Comparison of ENCODE assay signal across 21 cellular contexts in genomic region chr1:191629836-191630235, GRCh38.
A peak's percentile ranks its signal among the peaks of the same experiment; 100 is the strongest.
DNase-seq lines count a peak whose midpoint lies in the region; ATAC-seq, FAIRE-seq and TF ChIP-seq lines count a peak whose summit lies in the region.
"Had no signal": no experiment of that assay in that cellular context is flagged by ENCODE, and none has a peak within 500 bp of the region (broad histone marks: within the 10 kb centered on the region; RNA-seq: fewer than 3 reads in every experiment).

No MANE protein-coding gene starts in this region.

- no peak overlapping the region for H2BK120ac ChIP-seq in H9 (ENCODE audit: low read depth, low read length, poor library complexity, severe bottlenecking)
- H2BK120ac ChIP-seq in mesendoderm (ENCODE audit: low read depth, low read length): no peak overlapping the region

- intact Hi-C loops in K562 (cut with micrococcal nuclease): no loop called here

- no peak overlapping the region for H3K27ac Mint-ChIP-seq in H9

- CTCF ChIA-PET in K562 (lab: Yijun Ruan, JAX; ENCODE audit: low intra/inter-chr PET ratio): no interaction called here

- H3T11ph ChIP-seq in H9 (ENCODE audit: low read length): no peak overlapping the region

- H4K91ac ChIP-seq in H9 (ENCODE audit: insufficient read length, low read depth, low read length): no peak overlapping the region

- H2BK12ac ChIP-seq in H9 (ENCODE audit: insufficient read length, low read depth, low read length): no peak overlapping the region

- H3K9ac ChIP-seq in H9 (ENCODE audit: extremely low read depth, insufficient read length, low read length): no peak overlapping the region
- no peak overlapping the region for H3K9ac ChIP-seq in K562 (ENCODE audit: insufficient read depth in 1 of 2, low read depth in 2 of 2, low read length in 2 of 2)
- no peak overlapping the region for H3K9ac ChIP-seq in mesendoderm (ENCODE audit: low read length)

- H2BK15ac ChIP-seq in H9 (ENCODE audit: low read depth, low read length) (no peak overlapping the region), mesendoderm (replicated peaks; ENCODE audit: low read depth) (no peak overlapping the region)

- H3K9me1 ChIP-seq in K562 (ENCODE audit: control insufficient read depth, insufficient read depth, low read length): no peaks in the 10 kb centered on the region

- H3K36me3 ChIP-seq in K562 (ENCODE audit: control insufficient read depth, insufficient read depth, low read length): no peaks in the 10 kb centered on the region
- no peaks in the 10 kb centered on the region for H3K36me3 ChIP-seq in mesendoderm (ENCODE audit: control insufficient read depth, insufficient read depth, low read length)
- H3K36me3 ChIP-seq: SJCRH30 had no signal

- no peak for TF ChIP-seq EP300 in K562 (IDR thresholded peaks at IDR 0.05; ENCODE audit: low read length)

- POLR2A ChIA-PET in K562 (lab: Yijun Ruan, JAX): no interaction called here

- H3K4me1 Mint-ChIP-seq in H9: no peaks in the 10 kb centered on the region

- no peak overlapping the region for H4K8ac ChIP-seq in H9 (replicated peaks; ENCODE audit: insufficient read length, low read depth, low read length)
- H4K8ac ChIP-seq in mesendoderm (ENCODE audit: low read depth, low read length): no peak overlapping the region

- H3K14ac ChIP-seq in H9 (ENCODE audit: insufficient read depth, low read length): no peak overlapping the region

- H3K9me3 ChIP-seq in H9 (ENCODE audit: control insufficient read depth, low read depth, low read length): no peaks in the 10 kb centered on the region
- H3K9me3 ChIP-seq in K562 (replicated peaks; ENCODE audit: control insufficient read depth, insufficient read depth, low read depth, low read length): no peaks in the 10 kb centered on the region
- H3K9me3 ChIP-seq: SJCRH30 had no signal

- H3K23ac ChIP-seq in H9 (ENCODE audit: insufficient read length, low read depth, low read length) (no peak overlapping the region), mesendoderm (ENCODE audit: low read length) (no peak overlapping the region)

- no peaks in the 10 kb centered on the region; the same call in 1 of the 2 replicates for H3K27me3 Mint-ChIP-seq in H9 (ENCODE audit: low read depth)

- TF ChIP-seq POLR2A in K562 (conservative IDR thresholded peaks at IDR 0.05): no peak

- H3K4me1 ChIP-seq in H9 (ENCODE audit: insufficient read depth, low read length) (no peaks in the 10 kb centered on the region), K562 (replicated peaks in 1 of 2; ENCODE audit: control insufficient read depth in 2 of 2, insufficient read depth in 2 of 2, low read length in 2 of 2) (no peaks in the 10 kb centered on the region), mesendoderm (ENCODE audit: control insufficient read depth, low read depth, low read length) (no peaks in the 10 kb centered on the region)
- H3K4me1 ChIP-seq: Caco-2, SJCRH30 had no signal

- H3K4me2 ChIP-seq in H9 (ENCODE audit: insufficient read depth, insufficient read length, low read length): no peak overlapping the region
- H3K4me2 ChIP-seq in K562 (ENCODE audit: insufficient read depth, low read length): no peak overlapping the region
- H3K4me2 ChIP-seq in mesendoderm (ENCODE audit: low read length): no peak overlapping the region

- H3K56ac ChIP-seq in H9 (ENCODE audit: insufficient read length, low read depth, low read length) (no peak overlapping the region), mesendoderm (ENCODE audit: low read length) (no peak overlapping the region)

- H3K27ac ChIP-seq in H9 (ENCODE audit: insufficient read length, low read depth, low read length) (no peak overlapping the region), K562 (ENCODE audit: extremely low read depth, low read depth, low read length) (no peak overlapping the region), mesendoderm (ENCODE audit: low read depth, low read length) (no peak overlapping the region)
- H3K27ac ChIP-seq: PC-9, SJCRH30 had no signal

- no peak overlapping the region for H3K4me3 Mint-ChIP-seq in H9

- DNase-seq in ELF-1 (ENCODE audit: low read depth, low spot score) (peak; percentile 11), H9 (peak; percentile 67), K562 (ENCODE audit: extremely low read depth in 1 of 4, low spot score in 3 of 4) (no peak), mesendoderm (peak; percentile 61), G401 (ENCODE audit: low spot score) (no peak), foreskin fibroblast (no peak)
- no peak for DNase-seq in stimulated activated CD4-positive, alpha-beta T cell treated with anti-CD3 and anti-CD28 coated beads, Interleukin-4, amount 100 ng/mL, for 24 hours
- DNase-seq: ACHN, AML-193, DMS79, GDM1, HCEC 1CT, Karpas-422, MM.1S, NCI-H1092 treated with DMSO at 0.1 percent for 48 hours, NCI-H1694, NCI-H510A treated with DMSO at 0.1 percent for 48 hours, NCI-H82, PC-9, SJCRH30 had no signal

- H2BK5ac ChIP-seq in H9 (ENCODE audit: insufficient read length, low read length) (no peak overlapping the region), mesendoderm (ENCODE audit: low read length) (no peak overlapping the region)

- H4K5ac ChIP-seq in H9 (ENCODE audit: insufficient read length, low read depth, low read length): no peak overlapping the region
- no peak overlapping the region for H4K5ac ChIP-seq in mesendoderm (ENCODE audit: low read length)

- TF ChIP-seq RAD21 in K562 (CRISPR knock-in tag; conservative IDR thresholded peaks at IDR 0.05 in 1 of 2, IDR thresholded peaks at IDR 0.05 in 1 of 2): no peak

- H3K4ac ChIP-seq in H9 (ENCODE audit: low read depth, low read length) (no peak overlapping the region), mesendoderm (ENCODE audit: low read depth, low read length) (no peak overlapping the region)

- no peaks in the 10 kb centered on the region for H3K9me3 Mint-ChIP-seq in H9

- no peak overlapping the region for H3K18ac ChIP-seq in H9 (ENCODE audit: insufficient read length, low read depth, low read length)
- H3K18ac ChIP-seq in mesendoderm (ENCODE audit: low read length): no peak overlapping the region

- H3K79me1 ChIP-seq in H9 (ENCODE audit: insufficient read depth, low read depth, low read length, poor library complexity, severe bottlenecking): no peaks in the 10 kb centered on the region
- no peaks in the 10 kb centered on the region for H3K79me1 ChIP-seq in mesendoderm (ENCODE audit: low read length)

- in situ Hi-C loops in K562 (cut with MboI) (no loop called here), G401 (cut with HindIII; ENCODE audit: low sequenced_read_pairs) (no loop called here)

- H3K4me3 ChIP-seq in K562: no peak overlapping the region
- no peak overlapping the region for H3K4me3 ChIP-seq in mesendoderm (ENCODE audit: low read length)
- no peak overlapping the region for H3K4me3 ChIP-seq in foreskin fibroblast (ENCODE audit: low read depth in 1 of 2, low read length in 2 of 2)
- H3K4me3 ChIP-seq: SJCRH30 had no signal

- H2BK20ac ChIP-seq in H9 (ENCODE audit: low read depth, low read length, poor library complexity, severe bottlenecking): no peak overlapping the region

- no peak for FAIRE-seq in K562 (lab: Jason Lieb, UNC)

- no TSS peak for BruUV-seq in K562 (replicated peaks; lab: Mats Ljungman, UMichigan)

- no peaks in the 10 kb centered on the region for H3K23me2 ChIP-seq in H9 (ENCODE audit: insufficient read length, low read depth, low read length, poor library complexity, severe bottlenecking)

- no peak overlapping the region for H2AK5ac ChIP-seq in H9 (ENCODE audit: insufficient read length, low read length)
- H2AK5ac ChIP-seq in mesendoderm (ENCODE audit: low read length): no peak overlapping the region

- ATAC-seq in K562: peak; percentile 60; the same call in 2 of the 3 replicates

- H3K36me3 Mint-ChIP-seq in H9 (ENCODE audit: insufficient read depth in 1 of 3, low read depth in 3 of 3): no peaks in the 10 kb centered on the region

- H2AFZ ChIP-seq in H9 (ENCODE audit: low read length) (no peak overlapping the region), K562 (ENCODE audit: low read depth, low read length) (no peak overlapping the region)

- no peaks in the 10 kb centered on the region for H4K20me1 ChIP-seq in H9 (ENCODE audit: control insufficient read depth, insufficient read depth, insufficient read length)
- H4K20me1 ChIP-seq in K562 (replicated peaks; ENCODE audit: control insufficient read depth, insufficient read depth, low read length): no peaks in the 10 kb centered on the region

- TF ChIP-seq CTCF in H9 (conservative IDR thresholded peaks at IDR 0.05) (peak; percentile 55), K562 (IDR thresholded peaks at IDR 0.05 in 2 of 3, conservative IDR thresholded peaks at IDR 0.05 in 1 of 3; ENCODE audit: insufficient read depth in 2 of 3, low read depth in 1 of 3, low read length in 3 of 3) (no peak), foreskin fibroblast (IDR thresholded peaks at IDR 0.05; ENCODE audit: low read depth, low read length) (no peak)

- no peaks in the 10 kb centered on the region for H3K79me2 ChIP-seq in H9 (ENCODE audit: insufficient read depth, low read length)
- no peaks in the 10 kb centered on the region for H3K79me2 ChIP-seq in K562 (ENCODE audit: control insufficient read depth, insufficient read depth, low read length)
- H3K79me2 ChIP-seq in mesendoderm (ENCODE audit: control insufficient read depth, insufficient read depth, low read length): no peaks in the 10 kb centered on the region

- H3K27me3 ChIP-seq in H9 (ENCODE audit: insufficient read depth, low read length): no peaks in the 10 kb centered on the region
- H3K27me3 ChIP-seq in K562 (ENCODE audit: control insufficient read depth in 2 of 2, insufficient read depth in 2 of 2, low read length in 2 of 2): no peaks in the 10 kb centered on the region
- no peaks in the 10 kb centered on the region for H3K27me3 ChIP-seq in mesendoderm (ENCODE audit: insufficient read depth, low read length, poor library complexity)
- H3K27me3 ChIP-seq: SJCRH30 had no signal

TF ChIP-seq in K562, 482 proteins besides CTCF, POLR2A, EP300 and RAD21 (continues in another document):
- TF ChIP-seq MYC (IDR thresholded peaks at IDR 0.05; ENCODE audit: low read depth, low read length) (no peak), MYC (CRISPR knock-in tag; IDR thresholded peaks at IDR 0.05; ENCODE audit: borderline replicate concordance, low read depth) (no peak), PURB (CRISPR knock-in tag; IDR thresholded peaks at IDR 0.05; ENCODE audit: low read depth) (no peak), CCNT2 (IDR thresholded peaks at IDR 0.05; ENCODE audit: borderline replicate concordance, extremely low read depth, insufficient read length, low read depth, low read length) (no peak), MBD2 (IDR thresholded peaks at IDR 0.05; ENCODE audit: borderline replicate concordance, low read depth) (no peak)
- TF ChIP-seq, protein P1, sequence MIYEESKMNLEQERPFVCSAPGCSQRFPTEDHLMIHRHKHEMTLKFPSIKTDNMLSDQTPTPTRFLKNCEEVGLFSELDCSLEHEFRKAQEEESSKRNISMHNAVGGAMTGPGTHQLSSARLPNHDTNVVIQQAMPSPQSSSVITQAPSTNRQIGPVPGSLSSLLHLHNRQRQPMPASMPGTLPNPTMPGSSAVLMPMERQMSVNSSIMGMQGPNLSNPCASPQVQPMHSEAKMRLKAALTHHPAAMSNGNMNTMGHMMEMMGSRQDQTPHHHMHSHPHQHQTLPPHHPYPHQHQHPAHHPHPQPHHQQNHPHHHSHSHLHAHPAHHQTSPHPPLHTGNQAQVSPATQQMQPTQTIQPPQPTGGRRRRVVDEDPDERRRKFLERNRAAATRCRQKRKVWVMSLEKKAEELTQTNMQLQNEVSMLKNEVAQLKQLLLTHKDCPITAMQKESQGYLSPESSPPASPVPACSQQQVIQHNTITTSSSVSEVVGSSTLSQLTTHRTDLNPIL (CRISPR knock-in tag; IDR thresholded peaks at IDR 0.05): no peak

Comparison
In these comparisons a context has a peak if more than half of its experiments do, and no peak if none do; other contexts are left out.
1. DNase-seq: peak in ELF-1 (single experiment), H9 (single experiment) and mesendoderm (single experiment); none in K562 (0 of 4), stimulated activated CD4-positive, alpha-beta T cell treated with anti-CD3 and anti-CD28 coated beads, Interleukin-4, amount 100 ng/mL, for 24 hours (single experiment), G401 (single experiment) and foreskin fibroblast (0 of 2).